In genomic region chr5:138180183-138180782, GRCh38 we compare ENCODE assay signal across 7 cellular contexts. TPM values are rescaled to one million over a fixed set of nuclear protein-coding genes. Genes with fewer than 3 reads are reported as not detected.
DNase-seq lines count a peak whose midpoint lies in the region; ATAC-seq, FAIRE-seq and TF ChIP-seq lines count a peak whose summit lies in the region.

No MANE protein-coding gene starts in this region.

- H3K9me3 ChIP-seq in Peyer's patch (no peaks in the 10 kb centered on the region), H1 (ENCODE audit: insufficient read depth in 2 of 2, low read depth in 1 of 2, low read length in 1 of 2) (no peaks in the 10 kb centered on the region), neuron (ENCODE audit: low read length) (no peaks in the 10 kb centered on the region)

- POLR2A ChIA-PET in H1 (lab: Charles Lee; ENCODE audit: partially characterized antibody) = interaction anchor here (0.6 to 4.6 kb wide), 6 partner anchors 8 to 158 kb away, joined by 3 to 37 read pairs (median 11); partner anchors contain the start of genes CDC23 and FAM53C

- H3K4ac ChIP-seq in H1 (replicated peaks; ENCODE audit: insufficient read length, low read depth, low read length) = no peak overlapping the region

- H4K91ac ChIP-seq in H1 (replicated peaks; ENCODE audit: insufficient read length, low read length) = no peak overlapping the region

- peak; percentile 65 to 66 for TF ChIP-seq RAD21 in H1 (IDR thresholded peaks at IDR 0.05 in 1 of 2, conservative IDR thresholded peaks at IDR 0.05 in 1 of 2; ENCODE audit: low read depth in 2 of 2, low read length in 2 of 2)

- no peak for ATAC-seq in GM18868 (IDR thresholded peaks at IDR 0.05; ENCODE audit: unreplicated experiment)

- H2AK5ac ChIP-seq in H1 (ENCODE audit: low read depth, low read length) = no peak overlapping the region

- peak overlapping the region; percentile 83 to 87; a peak in 3 of 4 replicates for H3K4me2 ChIP-seq in H1 (ENCODE audit: insufficient read depth in 1 of 2, low read depth in 2 of 2, low read length in 2 of 2)

- no peak overlapping the region for H3K56ac ChIP-seq in H1 (replicated peaks; ENCODE audit: insufficient read length, low read depth, low read length)

- H3K14ac ChIP-seq in H1 (ENCODE audit: insufficient read length) = no peak overlapping the region

- no peak overlapping the region for H2BK12ac ChIP-seq in H1 (ENCODE audit: low read depth, low read length)

- FAIRE-seq in H1 (lab: Jason Lieb, UNC) = peak; percentile 39

- no peak overlapping the region for H4K8ac ChIP-seq in H1 (ENCODE audit: extremely low read depth, insufficient read depth, low read length)

- no peak overlapping the region for H3K9ac ChIP-seq in H1 (replicated peaks in 1 of 4; ENCODE audit: extremely low read depth in 1 of 4, low read depth in 3 of 4, low read length in 3 of 4)

- H3K27ac ChIP-seq in Peyer's patch (no peak overlapping the region), H1 (ENCODE audit: low read depth, low read length) (no peak overlapping the region)

- CTCF ChIA-PET in H1 (lab: Charles Lee; ENCODE audit: partially characterized antibody) = interaction anchor here (0.5 to 2.2 kb wide), 13 partner anchors 8 to 324 kb away, joined by 3 to 7 read pairs (median 3); no protein-coding TSS in a partner anchor

- H3K79me1 ChIP-seq in H1 (ENCODE audit: low read depth, low read length) = peaks cover 2% of the 10 kb centered on the region; the same call in 1 of the 2 replicates

- no peak overlapping the region for H2BK20ac ChIP-seq in H1 (ENCODE audit: low read length)

- H2AFZ ChIP-seq in H1 (ENCODE audit: low read length) (no peak overlapping the region), neuron (ENCODE audit: low read depth, low read length) (no peak overlapping the region)

- H4K5ac ChIP-seq in H1 (ENCODE audit: insufficient read length, low read depth, low read length) = no peak overlapping the region

- H3K18ac ChIP-seq in H1 (ENCODE audit: extremely low read depth, low read length) = no peak overlapping the region

- H3K4me3 ChIP-seq in Peyer's patch (no peak overlapping the region), H1 (ENCODE audit: extremely low read depth in 1 of 4, insufficient read depth in 2 of 4, low read depth in 3 of 4, low read length in 4 of 4) (peak overlapping the region; percentile 91 to 100 (median 96); a peak in 7 of 8 replicates), neuron (ENCODE audit: low read length) (peak overlapping the region; percentile 95)

- peak; percentile 19 for DNase-seq in GM04503 (ENCODE audit: low read depth)
- DNase-seq in Kasumi-1 (lab: John Stamatoyannopoulos, UW) = peak; percentile 90 to 92
- DNase-seq in Peyer's patch = no peak
- DNase-seq in H1 (ENCODE audit: low read depth in 1 of 2, low spot score in 2 of 2) = no peak
- no peak for DNase-seq in activated gamma-delta T cell (lab: John Stamatoyannopoulos, UW)

- H2BK5ac ChIP-seq in H1 (ENCODE audit: low read depth, low read length) = no peak overlapping the region

- H3K79me2 ChIP-seq in H1 (ENCODE audit: control insufficient read depth in 1 of 2, insufficient read depth in 2 of 2, low read length in 2 of 2) = peaks cover 0 to 37% of the 10 kb centered on the region in 2 experiments; a peak in 2 of 4 replicates

- H3K4me1 ChIP-seq in Peyer's patch (peaks cover 0 to 18% (median 0%) of the 10 kb centered on the region in 4 donors), H1 (replicated peaks in 1 of 4; ENCODE audit: control insufficient read depth in 3 of 4, insufficient read depth in 4 of 4, low read length in 3 of 4) (no peaks in the 10 kb centered on the region; a peak in 2 of 7 replicates), neuron (ENCODE audit: insufficient read depth, low read length) (peaks cover 16% of the 10 kb centered on the region)

- H3K23ac ChIP-seq in H1 (ENCODE audit: insufficient read length) = no peak overlapping the region

- peaks cover 0 to 2% of the 10 kb centered on the region in 2 experiments for H4K20me1 ChIP-seq in H1 (replicated peaks in 1 of 2; ENCODE audit: control insufficient read depth in 1 of 2, insufficient read depth in 2 of 2, low read length in 2 of 2)

- no peak overlapping the region for H2BK120ac ChIP-seq in H1 (replicated peaks; ENCODE audit: low read depth, low read length)

- H3K27me3 ChIP-seq in Peyer's patch (no peaks in the 10 kb centered on the region), H1 (replicated peaks in 1 of 4; ENCODE audit: control insufficient read depth in 3 of 4, extremely low read depth in 1 of 4, insufficient read depth in 3 of 4, low read length in 3 of 4) (no peaks in the 10 kb centered on the region), neuron (ENCODE audit: insufficient read depth, low read length) (no peaks in the 10 kb centered on the region)

- H3K23me2 ChIP-seq in H1 (ENCODE audit: low read depth, low read length) = peaks cover 8% of the 10 kb centered on the region

- no peak overlapping the region for H2BK15ac ChIP-seq in H1 (ENCODE audit: low read length)

- peak in 4 of 6 experiments; percentile 24 to 59 (median 50) for TF ChIP-seq CTCF in Peyer's patch (IDR thresholded peaks at IDR 0.05)
- peak in 2 of 3 experiments; percentile 20 to 48; a peak in 2 of 4 replicates for TF ChIP-seq CTCF in H1 (IDR thresholded peaks at IDR 0.05; ENCODE audit: control extremely low read depth in 1 of 3, insufficient read depth in 1 of 3, low read depth in 1 of 3, low read length in 3 of 3)

- TF ChIP-seq EP300 in H1 (IDR thresholded peaks at IDR 0.05; ENCODE audit: borderline replicate concordance in 1 of 2, low read depth in 2 of 2, low read length in 2 of 2) = no peak

- no peak for TF ChIP-seq POLR2A in Peyer's patch (IDR thresholded peaks at IDR 0.05)
- no peak for TF ChIP-seq POLR2A in H1 (IDR thresholded peaks at IDR 0.05; ENCODE audit: control extremely low read depth in 1 of 2, low read depth in 2 of 2, low read length in 2 of 2)

- H3K36me3 ChIP-seq in Peyer's patch (peaks cover 0 to 33% (median 0%) of the 10 kb centered on the region in 3 donors), H1 (ENCODE audit: control insufficient read depth in 2 of 4, insufficient read depth in 4 of 4, low read length in 3 of 4) (peaks cover 33 to 56% (median 44%) of the 10 kb centered on the region in 4 experiments), neuron (ENCODE audit: insufficient read depth, low read length) (peaks cover 57% of the 10 kb centered on the region)

- 81% methylated on average over 5 of the region's 5 CpGs; no CpG with 5 or more reads in 1 of the 2 experiments for WGBS in H1 (ENCODE audit: extremely low coverage in 1 of 2, insufficient coverage in 1 of 2, insufficient read length in 1 of 2, insufficient replicate concordance in 2 of 2, low coverage in 1 of 2, low lambda C conversion rate in 2 of 2, missing lambda C conversion rate in 1 of 2), 2 experiments

TF ChIP-seq in H1, 55 proteins besides CTCF, POLR2A, EP300 and RAD21 (continues in another document):
- TF ChIP-seq CHD2 (IDR thresholded peaks at IDR 0.05; ENCODE audit: low read length) (no peak), TEAD4 (IDR thresholded peaks at IDR 0.05; ENCODE audit: low read depth, low read length) (0 out of 2 replicates have a peak, but pooled peaks have one; percentile 28), GABPA (IDR thresholded peaks at IDR 0.05; ENCODE audit: borderline replicate concordance, insufficient read depth, low read length) (no peak)

RNA-seq across cellular contexts. Expression of gene KIF20A, which starts 1.4 kb away (rescaled TPM):
- total RNA-seq in Peyer's patch = 1 to 10 TPM; 2.3 to 9.1 (median 5.6) TPM
- 67.1 and 68.1 TPM in 2 replicates for total RNA-seq in H1 (2021; fragmentation: NEBNext Ultra II Directional; extraction: Animal tissue kit (Norgen Biotek cat#: 25700))
- polyA plus RNA-seq in H1 (2011; rRNA removed) = 26.4 and 33.3 TPM in 2 replicates
- polyA plus RNA-seq in H1 (2011; cell fraction: cytosol; rRNA removed) = 40.4 TPM
- polyA plus RNA-seq in H1 (2011; cell fraction: nucleus; rRNA removed) = 54.8 TPM
- 45.7 to 56.8 TPM (median 52.3 TPM) in 4 replicates for polyA plus RNA-seq in H1 (2012, experiment 1 of 2)
- 7.2 TPM for polyA plus RNA-seq in H1 (2012, experiment 2 of 2)
- 38.0 TPM for polyA plus RNA-seq in H1 (2013, experiment 1 of 2)
- 36.2 TPM for polyA plus RNA-seq in H1 (2013, experiment 2 of 2)
- 99.7 and 124 TPM in 2 replicates for polyA minus RNA-seq in H1 (2011; rRNA and poly(A)+ RNA removed)
- polyA minus RNA-seq in H1 (2011; cell fraction: cytosol; rRNA and poly(A)+ RNA removed) = 44.8 TPM
- polyA minus RNA-seq in H1 (2011; cell fraction: nucleus; rRNA and poly(A)+ RNA removed) = 84.4 TPM

RNA-seq across cellular contexts. Expression of gene BRD8, which starts 1.9 kb away (rescaled TPM):
- 100 to 1,000 TPM in 1 of 4 donors, 10 to 100 TPM in 3; 42.2 to 130 (median 70.8) TPM for total RNA-seq in Peyer's patch
- total RNA-seq in H1 (2021; fragmentation: NEBNext Ultra II Directional; extraction: Animal tissue kit (Norgen Biotek cat#: 25700)) = 75.8 and 78.5 TPM in 2 replicates
- polyA plus RNA-seq in H1 (2011; rRNA removed) = 28.8 and 37.8 TPM in 2 replicates
- polyA plus RNA-seq in H1 (2011; cell fraction: cytosol; rRNA removed) = 50.7 TPM
- polyA plus RNA-seq in H1 (2011; cell fraction: nucleus; rRNA removed) = 75.4 TPM
- polyA plus RNA-seq in H1 (2012, experiment 1 of 2) = 53.4 to 80.1 TPM (median 59.0 TPM) in 4 replicates
- polyA plus RNA-seq in H1 (2012, experiment 2 of 2) = 4.7 TPM
- 63.7 TPM for polyA plus RNA-seq in H1 (2013, experiment 1 of 2)
- polyA plus RNA-seq in H1 (2013, experiment 2 of 2) = 52.6 TPM
- 47.0 and 51.9 TPM in 2 replicates for polyA minus RNA-seq in H1 (2011; rRNA and poly(A)+ RNA removed)
- polyA minus RNA-seq in H1 (2011; cell fraction: cytosol; rRNA and poly(A)+ RNA removed) = 24.9 TPM
- polyA minus RNA-seq in H1 (2011; cell fraction: nucleus; rRNA and poly(A)+ RNA removed) = 55.9 TPM

RNA-seq across cellular contexts. Expression of gene CDC23, which starts 32.8 kb away (rescaled TPM):
- 10 to 100 TPM in 3 of 4 donors, 1 to 10 TPM in 1; 9.3 to 24.8 (median 10.6) TPM for total RNA-seq in Peyer's patch
- total RNA-seq in H1 (2021; fragmentation: NEBNext Ultra II Directional; extraction: Animal tissue kit (Norgen Biotek cat#: 25700)) = 43.6 and 45.7 TPM in 2 replicates
- 20.9 and 32.6 TPM in 2 replicates for polyA plus RNA-seq in H1 (2011; rRNA removed)
- 34.0 TPM for polyA plus RNA-seq in H1 (2011; cell fraction: cytosol; rRNA removed)
- 30.4 TPM for polyA plus RNA-seq in H1 (2011; cell fraction: nucleus; rRNA removed)
- 23.2 to 33.8 TPM (median 26.3 TPM) in 4 replicates for polyA plus RNA-seq in H1 (2012, experiment 1 of 2)
- 6.4 TPM for polyA plus RNA-seq in H1 (2012, experiment 2 of 2)
- polyA plus RNA-seq in H1 (2013, experiment 1 of 2) = 28.1 TPM
- polyA plus RNA-seq in H1 (2013, experiment 2 of 2) = 26.8 TPM
- 37.6 and 45.6 TPM in 2 replicates for polyA minus RNA-seq in H1 (2011; rRNA and poly(A)+ RNA removed)
- 16.2 TPM for polyA minus RNA-seq in H1 (2011; cell fraction: cytosol; rRNA and poly(A)+ RNA removed)
- polyA minus RNA-seq in H1 (2011; cell fraction: nucleus; rRNA and poly(A)+ RNA removed) = 43.9 TPM

RNA-seq across cellular contexts. Expression of gene NME5, which starts 41.1 kb away (rescaled TPM):
- under 1 TPM in 1 of 4 donors, not detected in 3; 0.70 TPM for total RNA-seq in Peyer's patch
- total RNA-seq in H1 (2021; fragmentation: NEBNext Ultra II Directional; extraction: Animal tissue kit (Norgen Biotek cat#: 25700)) = 0.63 and 0.89 TPM in 2 replicates
- 0.46 and 0.48 TPM in 2 replicates for polyA plus RNA-seq in H1 (2011; rRNA removed)
- 0.83 TPM for polyA plus RNA-seq in H1 (2011; cell fraction: cytosol; rRNA removed)
- polyA plus RNA-seq in H1 (2011; cell fraction: nucleus; rRNA removed) = not detected
- 0.49 to 2.0 TPM (median 0.77 TPM) in 4 replicates for polyA plus RNA-seq in H1 (2012, experiment 1 of 2)
- polyA plus RNA-seq in H1 (2012, experiment 2 of 2) = 0.41 TPM
- 0.79 TPM for polyA plus RNA-seq in H1 (2013, experiment 1 of 2)
- polyA plus RNA-seq in H1 (2013, experiment 2 of 2) = 0.87 TPM
- polyA minus RNA-seq in H1 (2011; rRNA and poly(A)+ RNA removed) = 0.51 TPM in 1 of 2 replicates, not detected in the other
- not detected for polyA minus RNA-seq in H1 (2011; cell fraction: cytosol; rRNA and poly(A)+ RNA removed)
- not detected for polyA minus RNA-seq in H1 (2011; cell fraction: nucleus; rRNA and poly(A)+ RNA removed)

Comparison
In these comparisons a context has a peak if more than half of its experiments do, and no peak if none do; other contexts are left out.
1. DNase-seq: peak in GM04503 (single experiment) and Kasumi-1 (2 of 2); none in Peyer's patch (0 of 3), H1 (0 of 2) and activated gamma-delta T cell (single experiment).
2. H3K4me3 ChIP-seq: peak in H1 (4 of 4) and neuron (single experiment); none in Peyer's patch (0 of 4).